21 cellular contexts compared by ENCODE assay signal in the genomic region with DNA sequence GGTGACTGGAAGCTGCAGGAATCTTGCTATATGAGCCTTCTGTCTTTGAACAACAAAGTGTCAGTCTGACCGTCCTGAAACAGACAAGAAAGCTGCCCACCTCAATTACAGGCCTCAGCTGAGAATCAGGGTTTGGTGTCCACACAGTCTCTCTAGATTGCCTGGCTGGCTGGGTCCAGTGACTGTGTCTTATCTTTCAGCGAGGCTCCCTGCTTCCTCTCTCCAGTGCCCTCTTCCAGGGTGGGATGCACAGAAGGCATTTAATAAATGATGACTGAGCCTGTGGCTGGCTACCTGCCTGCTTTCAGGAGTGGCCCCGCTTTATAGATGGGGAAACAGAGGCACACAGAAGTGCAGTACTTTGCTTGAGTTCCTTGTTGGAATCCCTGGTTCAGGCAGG. TPM values are rescaled to one million over a fixed set of nuclear protein-coding genes. Genes with fewer than 3 reads are reported as not detected.
"Had no signal": no experiment of that assay in that cellular context is flagged by ENCODE, and none has a peak within 500 bp of the region (broad histone marks: within the 10 kb centered on the region; RNA-seq: fewer than 3 reads in every experiment).

No MANE protein-coding gene starts in this region.

- FAIRE-seq: HepG2 had no signal

- H3K4me1 ChIP-seq: SJSA1 had no signal

- H3K36me3 ChIP-seq: SJSA1 had no signal

- H3K27ac ChIP-seq: KMS-11, SJSA1, SK-N-MC had no signal

- H3K9me3 ChIP-seq: SJSA1 had no signal

- H3K4me2 ChIP-seq: KMS-11 had no signal

- DNase-seq: IMR-90, Kasumi-1, MM.1S, NCI-H1048, NCI-H1105, NCI-H1417, NCI-H1436 treated with DMSO at 0.1 percent for 48 hours, NCI-H1694, NCI-H187 treated with DMSO at 0.1 percent for 48 hours, NCI-H2029 treated with DMSO at 0.1 percent for 48 hours, NCI-H2171 treated with DMSO at 0.1 percent for 48 hours, NCI-H2227 treated with DMSO at 0.1 percent for 48 hours, NCI-H774, Right ventricle myocardium superior, SIG-M5 had no signal

- H3K4me3 ChIP-seq: SJSA1, SK-N-MC had no signal

- H3K9ac ChIP-seq: KMS-11 had no signal

- H3K27me3 ChIP-seq: SJSA1 had no signal

RNA-seq across cellular contexts. Expression of a gene that starts 27.4 kb away (rescaled TPM):
- total RNA-seq: HepG2, HT-29, IMR-90, M059J, Right ventricle myocardium superior, SJSA1 had no signal
- polyA plus RNA-seq: HepG2 had no signal
